In genomic region chr10:91883549-91884542, GRCh38 we compare ENCODE assay signal across 8 cellular contexts. TPM values are rescaled to one million over a fixed set of nuclear protein-coding genes. Genes with fewer than 3 reads are reported as not detected.
DNase-seq lines count a peak whose midpoint lies in the region; ATAC-seq lines count a peak whose summit lies in the region.

No MANE protein-coding gene starts in this region.

- H3K36me3 ChIP-seq in ES-I3 (ENCODE audit: insufficient read depth, low read length) = no peaks in the 10 kb centered on the region

- no peaks in the 10 kb centered on the region for H3K9me3 ChIP-seq in ES-I3 (ENCODE audit: control insufficient read depth, insufficient read depth, low read length)

- ATAC-seq in GM21576 (IDR thresholded peaks at IDR 0.05; ENCODE audit: unreplicated experiment) = no peak
- ATAC-seq in HG03025 (IDR thresholded peaks at IDR 0.05; ENCODE audit: low FRiP score, unreplicated experiment) = no peak
- no peak for ATAC-seq in GM21515 (IDR thresholded peaks at IDR 0.05; ENCODE audit: unreplicated experiment)

- H3K9ac ChIP-seq in ES-I3 (ENCODE audit: low read depth, low read length) = peak overlapping the region; percentile 45

- DNase-seq in amniotic epithelial cell (ENCODE audit: low read depth) (peak; percentile 75), hepatic stellate cell (ENCODE audit: low spot score) (peak; percentile 14), renal cortical epithelial cell (ENCODE audit: low read depth) (peak; percentile 85)
- no peak for DNase-seq in stimulated activated CD4-positive, alpha-beta T cell treated with anti-CD3 and anti-CD28 coated beads, Interleukin-12 subunit alpha, Interleukin-12 subunit beta, amount 100 ng/mL, for 4 hours

- peaks cover 31% of the 10 kb centered on the region for H3K4me1 ChIP-seq in ES-I3 (ENCODE audit: insufficient read depth, low read length)

RNA-seq across cellular contexts. Expression of gene FGFBP3, which starts 25.4 kb away (rescaled TPM):
- 0.15 and 0.17 TPM in 2 replicates for total RNA-seq in renal cortical epithelial cell

RNA-seq across cellular contexts. Expression of gene BTAF1, which starts 39.7 kb away (rescaled TPM):
- total RNA-seq in renal cortical epithelial cell = 30.6 and 45.7 TPM in 2 replicates
